Comparison of ENCODE assay signal across 2 cellular contexts in the genomic region with DNA sequence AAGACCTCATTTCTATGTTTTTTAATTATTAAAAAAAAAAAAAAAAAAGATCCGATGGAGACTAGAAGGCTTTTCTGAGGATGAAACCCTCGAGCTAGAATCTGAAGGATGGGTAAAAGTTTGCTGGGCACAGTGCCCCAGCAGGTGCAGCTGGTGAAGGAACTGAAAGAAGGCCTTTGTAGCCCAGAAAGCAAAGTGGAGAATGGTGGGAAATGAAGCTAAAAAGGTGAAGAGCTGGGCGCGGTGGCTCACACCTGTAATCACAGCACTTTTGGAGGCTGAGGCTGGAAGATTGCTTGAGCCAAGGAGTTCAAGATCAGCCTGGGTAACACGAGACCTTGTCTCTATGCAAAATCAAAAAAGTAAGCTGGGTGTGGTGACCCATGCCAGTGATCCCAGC.
TF ChIP-seq lines count a peak whose summit lies in the region.

No MANE protein-coding gene starts in this region.

TF ChIP-seq in HepG2, 621 proteins besides CTCF, POLR2A, EP300 and RAD21:
- no peak for TF ChIP-seq ZSCAN25 (CRISPR knock-in tag; IDR thresholded peaks at IDR 0.05)
- no peak for TF ChIP-seq ZNF616 (CRISPR knock-in tag; IDR thresholded peaks at IDR 0.05; ENCODE audit: low read depth)
- TF ChIP-seq GTF3A (CRISPR knock-in tag; conservative IDR thresholded peaks at IDR 0.05) = no peak
- no peak for TF ChIP-seq ZNF557 (CRISPR knock-in tag; IDR thresholded peaks at IDR 0.05)
- no peak for TF ChIP-seq ZNF10 (CRISPR knock-in tag; IDR thresholded peaks at IDR 0.05; ENCODE audit: borderline replicate concordance, low read depth)
- no peak for TF ChIP-seq ZNF589 (CRISPR knock-in tag; conservative IDR thresholded peaks at IDR 0.05)
- no peak for TF ChIP-seq KLF9 (CRISPR knock-in tag; IDR thresholded peaks at IDR 0.05; ENCODE audit: low read depth)
- TF ChIP-seq, protein P1, sequence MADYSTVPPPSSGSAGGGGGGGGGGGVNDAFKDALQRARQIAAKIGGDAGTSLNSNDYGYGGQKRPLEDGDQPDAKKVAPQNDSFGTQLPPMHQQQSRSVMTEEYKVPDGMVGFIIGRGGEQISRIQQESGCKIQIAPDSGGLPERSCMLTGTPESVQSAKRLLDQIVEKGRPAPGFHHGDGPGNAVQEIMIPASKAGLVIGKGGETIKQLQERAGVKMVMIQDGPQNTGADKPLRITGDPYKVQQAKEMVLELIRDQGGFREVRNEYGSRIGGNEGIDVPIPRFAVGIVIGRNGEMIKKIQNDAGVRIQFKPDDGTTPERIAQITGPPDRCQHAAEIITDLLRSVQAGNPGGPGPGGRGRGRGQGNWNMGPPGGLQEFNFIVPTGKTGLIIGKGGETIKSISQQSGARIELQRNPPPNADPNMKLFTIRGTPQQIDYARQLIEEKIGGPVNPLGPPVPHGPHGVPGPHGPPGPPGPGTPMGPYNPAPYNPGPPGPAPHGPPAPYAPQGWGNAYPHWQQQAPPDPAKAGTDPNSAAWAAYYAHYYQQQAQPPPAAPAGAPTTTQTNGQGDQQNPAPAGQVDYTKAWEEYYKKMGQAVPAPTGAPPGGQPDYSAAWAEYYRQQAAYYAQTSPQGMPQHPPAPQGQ (CRISPR knock-in tag; IDR thresholded peaks at IDR 0.05; ENCODE audit: borderline replicate concordance) = no peak
- no peak for TF ChIP-seq TMF1 (CRISPR knock-in tag; IDR thresholded peaks at IDR 0.05; ENCODE audit: low read depth)
- no peak for TF ChIP-seq ZNF841 (CRISPR knock-in tag; IDR thresholded peaks at IDR 0.05; ENCODE audit: borderline replicate concordance)

TF ChIP-seq in H1, 55 proteins besides CTCF, POLR2A, EP300 and RAD21:
- no peak for TF ChIP-seq SRF (IDR thresholded peaks at IDR 0.05; ENCODE audit: low read depth, low read length)
- TF ChIP-seq TEAD4 (IDR thresholded peaks at IDR 0.05; ENCODE audit: low read depth, low read length) = no peak
- no peak for TF ChIP-seq EGR1 (IDR thresholded peaks at IDR 0.05; ENCODE audit: borderline replicate concordance, low read depth, low read length)
- TF ChIP-seq KDM1A (IDR thresholded peaks at IDR 0.05; ENCODE audit: borderline replicate concordance, low read length) = no peak
- no peak for TF ChIP-seq TAF1 (IDR thresholded peaks at IDR 0.05; ENCODE audit: low read depth, low read length)
- TF ChIP-seq MAFK (IDR thresholded peaks at IDR 0.05; ENCODE audit: low read depth, low read length) = no peak
- no peak for TF ChIP-seq SP1 (IDR thresholded peaks at IDR 0.05; ENCODE audit: low read depth, low read length)
- TF ChIP-seq CEBPB (IDR thresholded peaks at IDR 0.05; ENCODE audit: low read depth, low read length) = no peak
- TF ChIP-seq CHD1 (IDR thresholded peaks at IDR 0.05; ENCODE audit: low read depth, low read length) = no peak
- TF ChIP-seq CBX5 (IDR thresholded peaks at IDR 0.05; ENCODE audit: low read depth, low read length) = no peak
- TF ChIP-seq SIRT6 (IDR thresholded peaks at IDR 0.05; ENCODE audit: low read length) = no peak
